ENCODE assay signal across 14 cellular contexts in genomic region chr1:235933483-235934116, GRCh38.
DNase-seq lines count a peak whose midpoint lies in the region; ATAC-seq, FAIRE-seq and TF ChIP-seq lines count a peak whose summit lies in the region.
"Had no signal": no experiment of that assay in that cellular context is flagged by ENCODE, and none has a peak within 500 bp of the region (broad histone marks: within the 10 kb centered on the region; RNA-seq: fewer than 3 reads in every experiment).

No MANE protein-coding gene starts in this region.

- H2AFZ ChIP-seq in keratinocyte (ENCODE audit: control insufficient read depth, low read length): peak overlapping the region; percentile 80

- no peaks in the 10 kb centered on the region for H3K79me2 ChIP-seq in keratinocyte (ENCODE audit: control insufficient read depth, insufficient read depth, low read length)

- intact Hi-C loops in tibial artery (cut with DNase I; ENCODE audit: low total_unique reads) (no loop called here), ovary (cut with DNase I) (no loop called here)

- H4K20me1 ChIP-seq in keratinocyte (ENCODE audit: control insufficient read depth, extremely low read depth, insufficient read depth, low read length): no peaks in the 10 kb centered on the region

- dilution Hi-C loops in keratinocyte (cut with MboI; ENCODE audit: extremely low pct_ligation_motif_present, low sequenced_read_pairs): no loop called here

- no peaks in the 10 kb centered on the region for H3K9me3 ChIP-seq in keratinocyte (ENCODE audit: control insufficient read depth, low read depth, low read length)
- no peaks in the 10 kb centered on the region for H3K9me3 ChIP-seq in tibial artery
- no peaks in the 10 kb centered on the region for H3K9me3 ChIP-seq in ovary
- H3K9me3 ChIP-seq: heart right ventricle had no signal

- H3K36me3 ChIP-seq in keratinocyte (ENCODE audit: control insufficient read depth in 2 of 2, extremely low read depth in 1 of 2, insufficient read depth in 2 of 2, low read length in 2 of 2) (no peaks in the 10 kb centered on the region), tibial artery (no peaks in the 10 kb centered on the region), ovary (no peaks in the 10 kb centered on the region)
- H3K36me3 ChIP-seq: heart right ventricle had no signal

- ATAC-seq in stimulated activated effector memory CD8-positive, alpha-beta T cell treated with anti-CD3 and anti-CD28 coated beads, Interleukin-12 subunit alpha, Interleukin-12 subunit beta, amount 100 ng/mL, for 72 hours: no peak
- ATAC-seq: activated naive CD4-positive, alpha-beta T cell treated with anti-CD3 and anti-CD28 coated beads, Interleukin-2, amount 50 U/mL, for 72 hours had no signal

- H3K27me3 ChIP-seq in keratinocyte (ENCODE audit: control insufficient read depth, extremely low read depth, insufficient read depth, low read length) (no peaks in the 10 kb centered on the region), tibial artery (no peaks in the 10 kb centered on the region), ovary (no peaks in the 10 kb centered on the region)
- H3K27me3 ChIP-seq: dorsolateral prefrontal cortex, heart right ventricle had no signal

- peaks cover 24% of the 10 kb centered on the region for H3K4me1 Mint-ChIP-seq in activated T-cell treated with anti-CD3 and anti-CD28 coated beads, Interleukin-2, amount 50 U/mL, for 24 hours (ENCODE audit: low read depth)
- H3K4me1 Mint-ChIP-seq in stimulated activated effector memory CD8-positive, alpha-beta T cell treated with anti-CD3 and anti-CD28 coated beads, Interleukin-12 subunit alpha, Interleukin-12 subunit beta, amount 100 ng/mL, for 72 hours: peaks cover 39% of the 10 kb centered on the region

- TF ChIP-seq CTCF in keratinocyte (optimal IDR thresholded peaks at IDR 0.05 in 1 of 3, IDR thresholded peaks at IDR 0.05 in 1 of 3, conservative IDR thresholded peaks at IDR 0.05 in 1 of 3; ENCODE audit: extremely low read depth in 1 of 3, insufficient read depth in 2 of 3, low read length in 3 of 3): peak; percentile 31 to 42 (median 38)
- TF ChIP-seq CTCF in tibial artery (IDR thresholded peaks at IDR 0.05): peak; percentile 14
- TF ChIP-seq CTCF in ovary (IDR thresholded peaks at IDR 0.05): no peak

- peak overlapping the region in 2 of 3 experiments; percentile 39 to 44 for H3K4me3 ChIP-seq in keratinocyte (ENCODE audit: control insufficient read depth in 2 of 3, extremely low read depth in 1 of 3, insufficient read depth in 2 of 3, low read depth in 1 of 3, low read length in 3 of 3)
- H3K4me3 ChIP-seq in tibial artery: no peak overlapping the region
- H3K4me3 ChIP-seq in ovary: no peak overlapping the region
- H3K4me3 ChIP-seq: dorsolateral prefrontal cortex, heart right ventricle had no signal

- H3K4me1 ChIP-seq in keratinocyte (ENCODE audit: control insufficient read depth, extremely low read depth, insufficient read depth, low read length) (peaks cover 63% of the 10 kb centered on the region), tibial artery (peaks cover 0 to 13% (median 5%) of the 10 kb centered on the region in 4 donors), ovary (ENCODE audit: insufficient read depth) (peaks cover 2% of the 10 kb centered on the region)

- no peaks in the 10 kb centered on the region for H3K9me1 ChIP-seq in keratinocyte (ENCODE audit: control insufficient read depth, extremely low read depth, insufficient read depth, low read length)

- no peak overlapping the region for H3K27ac Mint-ChIP-seq in activated T-cell treated with anti-CD3 and anti-CD28 coated beads, Interleukin-2, amount 50 U/mL, for 24 hours
- no peak overlapping the region for H3K27ac Mint-ChIP-seq in stimulated activated effector memory CD8-positive, alpha-beta T cell treated with anti-CD3 and anti-CD28 coated beads, Interleukin-12 subunit alpha, Interleukin-12 subunit beta, amount 100 ng/mL, for 72 hours
- H3K27ac Mint-ChIP-seq: activated naive CD4-positive, alpha-beta T cell treated with anti-CD3 and anti-CD28 coated beads, Interleukin-2, amount 50 U/mL, for 72 hours had no signal

- peak overlapping the region; percentile 86 for H3K4me2 ChIP-seq in keratinocyte (ENCODE audit: control insufficient read depth, extremely low read depth, insufficient read depth, low read depth, low read length)

- DNase-seq in activated T-cell treated with anti-CD3 and anti-CD28 coated beads, Interleukin-2, amount 50 U/mL, for 24 hours: peak; percentile 18
- DNase-seq in activated T-cell treated with anti-CD3 and anti-CD28 coated beads for 4 hours: no peak
- peak; percentile 50 for DNase-seq in SIG-M5 (lab: John Stamatoyannopoulos, UW)
- no peak for DNase-seq in keratinocyte (ENCODE audit: low read depth, low spot score)
- no peak for DNase-seq in tibial artery
- no peak for DNase-seq in ovary
- no peak for DNase-seq in kidney tubule cell (ENCODE audit: low spot score)
- DNase-seq in stimulated activated effector memory CD8-positive, alpha-beta T cell treated with anti-CD3 and anti-CD28 coated beads, Interleukin-12 subunit alpha, Interleukin-12 subunit beta, amount 100 ng/mL, for 72 hours (ENCODE audit: low spot score in 2 of 2): no peak
- DNase-seq: DMS79 treated with DMSO at 0.1 percent for 48 hours, dorsolateral prefrontal cortex, heart right ventricle, SHP77 treated with DMSO at 0.1 percent for 48 hours had no signal

- no peak for TF ChIP-seq POLR2A in ovary (IDR thresholded peaks at IDR 0.05)

- no peak overlapping the region for H3K4me3 Mint-ChIP-seq in activated T-cell treated with anti-CD3 and anti-CD28 coated beads, Interleukin-2, amount 50 U/mL, for 24 hours
- no peak overlapping the region for H3K4me3 Mint-ChIP-seq in stimulated activated effector memory CD8-positive, alpha-beta T cell treated with anti-CD3 and anti-CD28 coated beads, Interleukin-12 subunit alpha, Interleukin-12 subunit beta, amount 100 ng/mL, for 72 hours

- H3K9me3 Mint-ChIP-seq in activated T-cell treated with anti-CD3 and anti-CD28 coated beads, Interleukin-2, amount 50 U/mL, for 24 hours: no peaks in the 10 kb centered on the region
- no peaks in the 10 kb centered on the region for H3K9me3 Mint-ChIP-seq in stimulated activated effector memory CD8-positive, alpha-beta T cell treated with anti-CD3 and anti-CD28 coated beads, Interleukin-12 subunit alpha, Interleukin-12 subunit beta, amount 100 ng/mL, for 72 hours
- H3K9me3 Mint-ChIP-seq: activated naive CD4-positive, alpha-beta T cell treated with anti-CD3 and anti-CD28 coated beads, Interleukin-2, amount 50 U/mL, for 72 hours had no signal

- H3K9ac ChIP-seq in keratinocyte (ENCODE audit: control insufficient read depth, extremely low read depth, insufficient read depth, low read length): peak overlapping the region; percentile 67

- no peaks in the 10 kb centered on the region for H3K27me3 Mint-ChIP-seq in activated T-cell treated with anti-CD3 and anti-CD28 coated beads, Interleukin-2, amount 50 U/mL, for 24 hours

- TF ChIP-seq EP300 in ovary (IDR thresholded peaks at IDR 0.05): no peak

- peak overlapping the region; percentile 85 for H3K27ac ChIP-seq in keratinocyte (ENCODE audit: control insufficient read depth, insufficient read depth, low read length)
- H3K27ac ChIP-seq in tibial artery: no peak overlapping the region
- H3K27ac ChIP-seq in ovary: no peak overlapping the region
- H3K27ac ChIP-seq: dorsolateral prefrontal cortex had no signal

- no peaks in the 10 kb centered on the region for H3K36me3 Mint-ChIP-seq in activated T-cell treated with anti-CD3 and anti-CD28 coated beads, Interleukin-2, amount 50 U/mL, for 24 hours (ENCODE audit: low read depth)
- no peaks in the 10 kb centered on the region for H3K36me3 Mint-ChIP-seq in stimulated activated effector memory CD8-positive, alpha-beta T cell treated with anti-CD3 and anti-CD28 coated beads, Interleukin-12 subunit alpha, Interleukin-12 subunit beta, amount 100 ng/mL, for 72 hours
- H3K36me3 Mint-ChIP-seq: activated naive CD4-positive, alpha-beta T cell treated with anti-CD3 and anti-CD28 coated beads, Interleukin-2, amount 50 U/mL, for 72 hours had no signal

- no peak for FAIRE-seq in keratinocyte (lab: Jason Lieb, UNC)
- FAIRE-seq: A204.1 had no signal

- 88 to 89% (median 88%) methylated on average over 5 of the region's 5 CpGs for WGBS in ovary, 3 donors

Comparison
In these comparisons a context has a peak if more than half of its experiments do, and no peak if none do; other contexts are left out.
1. DNase-seq: peak in activated T-cell treated with anti-CD3 and anti-CD28 coated beads, Interleukin-2, amount 50 U/mL, for 24 hours (single experiment) and SIG-M5 (single experiment); none in activated T-cell treated with anti-CD3 and anti-CD28 coated beads for 4 hours (single experiment), keratinocyte (single experiment), tibial artery (0 of 2), ovary (0 of 5), kidney tubule cell (single experiment) and stimulated activated effector memory CD8-positive, alpha-beta T cell treated with anti-CD3 and anti-CD28 coated beads, Interleukin-12 subunit alpha, Interleukin-12 subunit beta, amount 100 ng/mL, for 72 hours (0 of 2).
2. H3K4me3 ChIP-seq: peak in keratinocyte (2 of 3); none in tibial artery (0 of 2) and ovary (single experiment).
3. CTCF ChIP-seq: peak in keratinocyte (3 of 3) and tibial artery (2 of 2); none in ovary (0 of 3).